ENCODE assay signal across 8 cellular contexts in the genomic region with DNA sequence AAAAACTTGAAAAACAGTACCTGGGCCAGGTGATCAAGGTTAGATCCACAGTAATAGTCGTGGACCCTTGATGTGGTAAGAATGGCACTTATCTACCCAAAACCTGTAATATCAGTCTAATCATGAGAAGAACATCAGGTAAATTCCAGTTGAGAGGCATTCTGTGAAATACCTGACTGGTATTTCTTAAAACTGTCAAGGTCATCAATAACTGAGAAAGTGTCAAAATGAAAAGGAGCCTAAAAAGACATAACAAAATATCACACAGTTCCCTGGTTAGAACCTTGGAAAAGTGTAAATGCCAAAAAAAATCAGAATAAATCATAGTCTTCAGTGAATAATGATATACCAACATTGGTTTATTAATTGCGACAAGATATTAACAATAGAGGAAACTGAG.
"Had no signal": no experiment of that assay in that cellular context is flagged by ENCODE, and none has a peak within 500 bp of the region (broad histone marks: within the 10 kb centered on the region; RNA-seq: fewer than 3 reads in every experiment).

No MANE protein-coding gene starts in this region.

- H2AFZ ChIP-seq: GM23338 had no signal

- DNase-seq: HCEC 1CT, Karpas-422, KBM-7 had no signal

- H3K4me2 ChIP-seq: KMS-11 had no signal

- FAIRE-seq: H1, H54, HTR-8/SVneo had no signal

- H3K27ac ChIP-seq: KMS-11 had no signal

- ATAC-seq: GM23338 had no signal

- H3K9ac ChIP-seq: KMS-11 had no signal

- H3K4me3 ChIP-seq: GM23338 had no signal
